25 cellular contexts compared by ENCODE assay signal in genomic region chr1:148435406-148435805, GRCh38. TPM values are rescaled to one million over a fixed set of nuclear protein-coding genes. Genes with fewer than 3 reads are reported as not detected.
"Had no signal": no experiment of that assay in that cellular context is flagged by ENCODE, and none has a peak within 500 bp of the region (broad histone marks: within the 10 kb centered on the region; RNA-seq: fewer than 3 reads in every experiment).

No MANE protein-coding gene starts in this region.

- H3K27me3 Mint-ChIP-seq: central memory CD8-positive, alpha-beta T cell had no signal

- ATAC-seq: foreskin keratinocyte, heart left ventricle, left lung, pancreas, sciatic nerve, SK-N-SH treated with all-trans-retinoic acid at 6 μM for 48 hours, WTC11 had no signal

- H3K4me3 Mint-ChIP-seq: activated T-cell treated with anti-CD3 and anti-CD28 coated beads, Interleukin-2, amount 50 U/mL, for 4 hours; central memory CD8-positive, alpha-beta T cell; WTC11 had no signal

- DNase-seq: activated CD4-positive, alpha-beta T cell treated with anti-CD3 and anti-CD28 coated beads for 1 hour; activated CD8-positive, alpha-beta memory T cell treated with anti-CD3 and anti-CD28 coated beads, Interleukin-2, amount 50 U/mL, for 48 hours; activated T-cell treated with anti-CD3 and anti-CD28 coated beads, Interleukin-2, amount 50 U/mL, for 4 hours; dermis blood vessel endothelial cell; effector CD4-positive, alpha-beta T cell; foreskin keratinocyte; heart left ventricle; kidney glomerular epithelial cell; mesendoderm; pancreas; retina; stimulated activated naive CD4-positive, alpha-beta T cell treated with Interleukin-2 at 50 U/mL for 16 hours; T-helper 2 cell; testis; transverse colon had no signal

- H3K27ac Mint-ChIP-seq: activated T-helper 2 cell treated with anti-CD3 and anti-CD28 coated beads, Interferon-gamma antibody, Interleukin-2, Interleukin-4, amounts not matched to agents 10 μg/mL and 5 μg/mL and 100 μg/mL, durations not matched to agents 14 hours and 24 hours and 36 hours; WTC11 had no signal

- H3K9me3 Mint-ChIP-seq: activated T-cell treated with anti-CD3 and anti-CD28 coated beads, Interleukin-2, amount 50 U/mL, for 4 hours; activated T-helper 2 cell treated with anti-CD3 and anti-CD28 coated beads, Interferon-gamma antibody, Interleukin-2, Interleukin-4, amounts not matched to agents 10 μg/mL and 5 μg/mL and 100 μg/mL, durations not matched to agents 14 hours and 24 hours and 36 hours; central memory CD8-positive, alpha-beta T cell had no signal

RNA-seq across cellular contexts. Expression of gene PPIAL4G, which starts 47.7 kb away (rescaled TPM):
- total RNA-seq: activated T-cell treated with anti-CD3 and anti-CD28 coated beads, Interleukin-2, amount 50 U/mL, for 4 hours; dermis blood vessel endothelial cell; esophagus muscularis mucosa; foreskin keratinocyte; prostate gland; sciatic nerve; WTC11 had no signal
- polyA plus RNA-seq: foreskin keratinocyte, heart left ventricle, neural cell, urinary bladder had no signal
